19 cellular contexts compared by ENCODE assay signal in genomic region chr10:99782447-99783286, GRCh38. TPM values are rescaled to one million over a fixed set of nuclear protein-coding genes. Genes with fewer than 3 reads are reported as not detected.
DNase-seq lines count a peak whose midpoint lies in the region; ATAC-seq, FAIRE-seq and TF ChIP-seq lines count a peak whose summit lies in the region.
"Had no signal": no experiment of that assay in that cellular context is flagged by ENCODE, and none has a peak within 500 bp of the region (broad histone marks: within the 10 kb centered on the region; RNA-seq: fewer than 3 reads in every experiment).

ABCC2 (plus strand) TSS chr10:99782640; CDS start chr10:99782845, 205 bp downstream.

- H3K4me3 ChIP-seq in GM23248 = no peak within 1 kb of the TSS
- H3K4me3 ChIP-seq in SJSA1 = no peak within 1 kb of the TSS
- H3K4me3 ChIP-seq in kidney (ENCODE audit: low read length in 2 of 2) = peak within 1 kb of the TSS; percentile 60 to 61
- peak within 1 kb of the TSS in 1 of 2 donors; percentile 49 for H3K4me3 ChIP-seq in small intestine (ENCODE audit: low read depth in 1 of 2, low read length in 2 of 2)
- H3K4me3 ChIP-seq: lung, psoas muscle had no signal

- H3K79me2 ChIP-seq in GM23248 (ENCODE audit: insufficient read depth) = no peaks in the 10 kb centered on the region

- H3K9me3 ChIP-seq in GM23248 (ENCODE audit: low read depth) = no peaks in the 10 kb centered on the region
- no peaks in the 10 kb centered on the region for H3K9me3 ChIP-seq in SJSA1 (replicated peaks)
- no peaks in the 10 kb centered on the region for H3K9me3 ChIP-seq in kidney (ENCODE audit: control insufficient read depth in 1 of 2, low read length in 2 of 2)
- no peaks in the 10 kb centered on the region for H3K9me3 ChIP-seq in small intestine (ENCODE audit: control insufficient read depth, low read depth)
- H3K9me3 ChIP-seq: BE2C, psoas muscle had no signal

- H3K4me1 ChIP-seq in GM23248 (ENCODE audit: insufficient read depth) = peaks cover 70% of the 10 kb centered on the region
- H3K4me1 ChIP-seq in SJSA1 (replicated peaks) = peaks cover 59% of the 10 kb centered on the region
- H3K4me1 ChIP-seq in kidney (ENCODE audit: control insufficient read depth in 1 of 2, insufficient read depth in 1 of 2, low read depth in 1 of 2, low read length in 2 of 2) = peaks cover 5 to 15% of the 10 kb centered on the region in 2 donors
- H3K4me1 ChIP-seq in small intestine (ENCODE audit: control insufficient read depth in 2 of 2, insufficient read depth in 1 of 2, low read depth in 1 of 2, low read length in 1 of 2) = peaks cover 3 to 10% of the 10 kb centered on the region in 2 donors
- H3K4me1 ChIP-seq in foreskin keratinocyte = peaks cover 55% of the 10 kb centered on the region
- H3K4me1 ChIP-seq: BE2C had no signal

- H3K4me2 ChIP-seq in GM23248 (ENCODE audit: unreplicated experiment) = no peak within 1 kb of the TSS

- TF ChIP-seq CTCF in kidney (IDR thresholded peaks at IDR 0.05; ENCODE audit: borderline replicate concordance, extremely low read depth, insufficient read depth) (no peak), foreskin keratinocyte (conservative IDR thresholded peaks at IDR 0.05) (no peak)

- no peak within 1 kb of the TSS for H2AFZ ChIP-seq in GM23248

- intact Hi-C loops in kidney (cut with DNase I) = no loop called here

- H3K9ac ChIP-seq in GM23248 = no peak within 1 kb of the TSS
- H3K9ac ChIP-seq in kidney (ENCODE audit: low read length in 2 of 2) = peak within 1 kb of the TSS in 1 of 2 donors; percentile 36

- WGBS in GM23248 (ENCODE audit: low coverage in 1 of 2, low lambda C conversion rate in 2 of 2, missing lambda C conversion rate in 2 of 2), 2 experiments = 85 to 92% methylated on average over 7 of the region's 7 CpGs
- WGBS in small intestine, 3 donors = 42 to 55% (median 54%) methylated on average over 7 of the region's 7 CpGs

- FAIRE-seq in kidney (lab: Jason Lieb, UNC) (no peak), small intestine (lab: Jason Lieb, UNC) (no peak)
- FAIRE-seq: HTR-8/SVneo had no signal

- no peaks in the 10 kb centered on the region for H3K9me2 ChIP-seq in GM23248 (ENCODE audit: insufficient read depth)

- H3K27ac ChIP-seq in GM23248 = peak within 1 kb of the TSS; percentile 53
- H3K27ac ChIP-seq in SJSA1 = peak within 1 kb of the TSS; percentile 71; the same call in 1 of the 2 replicates
- peak within 1 kb of the TSS; percentile 5 to 45 for H3K27ac ChIP-seq in kidney (ENCODE audit: low read depth in 2 of 2, low read length in 2 of 2)
- H3K27ac ChIP-seq in small intestine (ENCODE audit: low read depth in 1 of 2, low read length in 1 of 2) = peak within 1 kb of the TSS in 1 of 2 donors; percentile 62
- H3K27ac ChIP-seq in foreskin keratinocyte = no peak within 1 kb of the TSS

- DNase-seq in GM23248 (no peak), SJSA1 (ENCODE audit: low read depth in 1 of 2, low spot score in 2 of 2) (no peak), kidney (no peak), small intestine (peak; percentile 94), SKM-1 (lab: John Stamatoyannopoulos, UW; ENCODE audit: unreplicated experiment) (no peak), GM03348 (ENCODE audit: low spot score) (no peak), foreskin keratinocyte (no peak)
- DNase-seq: BE2C; DMS 273 treated with DMSO at 0.1 percent for 48 hours; effector memory CD8-positive, alpha-beta T cell; foreskin fibroblast; naive thymus-derived CD8-positive, alpha-beta T cell; NCI-H187 treated with DMSO at 0.1 percent for 48 hours; NCI-H524 treated with DMSO at 0.1 percent for 48 hours; psoas muscle had no signal

- no peaks in the 10 kb centered on the region for H4K20me1 ChIP-seq in GM23248 (ENCODE audit: insufficient read depth)

- in situ Hi-C loops in GM23248 (cut with MboI) = no loop called here

- ATAC-seq in GM21717 (IDR thresholded peaks at IDR 0.05; ENCODE audit: unreplicated experiment) = no peak
- no peak for ATAC-seq in foreskin keratinocyte
- ATAC-seq: effector memory CD8-positive, alpha-beta T cell; naive thymus-derived CD8-positive, alpha-beta T cell; psoas muscle; WTC11 had no signal

- no peaks in the 10 kb centered on the region for H3K36me3 ChIP-seq in GM23248 (ENCODE audit: low read depth)
- no peaks in the 10 kb centered on the region for H3K36me3 ChIP-seq in SJSA1
- H3K36me3 ChIP-seq in kidney (ENCODE audit: control insufficient read depth in 1 of 2, insufficient read depth in 2 of 2, low read length in 2 of 2) = no peaks in the 10 kb centered on the region
- H3K36me3 ChIP-seq in small intestine (ENCODE audit: control insufficient read depth in 2 of 2, insufficient read depth in 2 of 2, low read length in 2 of 2) = no peaks in the 10 kb centered on the region
- H3K36me3 ChIP-seq: BE2C had no signal

- peaks cover 35% of the 10 kb centered on the region for H3F3A ChIP-seq in GM23248 (ENCODE audit: insufficient read depth)

- H3K27me3 ChIP-seq in GM23248 (replicated peaks; ENCODE audit: insufficient read depth) (no peaks in the 10 kb centered on the region), SJSA1 (replicated peaks) (no peaks in the 10 kb centered on the region), small intestine (ENCODE audit: control insufficient read depth in 2 of 2, insufficient read depth in 2 of 2, low read length in 2 of 2) (no peaks in the 10 kb centered on the region), foreskin keratinocyte (no peaks in the 10 kb centered on the region)
- H3K27me3 ChIP-seq: BE2C had no signal

RNA-seq across cellular contexts. Expression of gene ABCC2, which starts in this region (rescaled TPM):
- under 0.01 and 0.86 TPM in 2 replicates for total RNA-seq in GM23248 (2014; rRNA removed; shearing (Covaris generic))
- 0.19 and 0.20 TPM in 2 replicates for polyA plus RNA-seq in GM23248 (2016; fragmentation: Nextera tagmentation; extraction: Ambion mirVana)
- total RNA-seq in SJSA1 (2014; rRNA removed; shearing (Covaris generic)) = 0.47 and 1.3 TPM in 2 replicates
- total RNA-seq in kidney = 2.3 TPM
- 15.4 TPM for polyA plus RNA-seq in kidney (ENCODE audit: insufficient read depth, low read depth, low replicate concordance)
- polyA plus RNA-seq in small intestine = 10 to 100 TPM in 2 of 3 donors, 1 to 10 TPM in 1; 5.6 to 91.7 (median 29.5) TPM
- 0.82 and 0.92 TPM in 2 replicates for total RNA-seq in foreskin keratinocyte
- 0.43 and 0.45 TPM in 2 replicates for polyA plus RNA-seq in foreskin keratinocyte

Comparison
In these comparisons a context has a peak if more than half of its experiments do, and no peak if none do; other contexts are left out.
1. H3K4me3 ChIP-seq: peak in kidney (2 of 2); none in GM23248 (single experiment) and SJSA1 (single experiment).